Comparison of ENCODE assay signal across 30 cellular contexts in the genomic region with DNA sequence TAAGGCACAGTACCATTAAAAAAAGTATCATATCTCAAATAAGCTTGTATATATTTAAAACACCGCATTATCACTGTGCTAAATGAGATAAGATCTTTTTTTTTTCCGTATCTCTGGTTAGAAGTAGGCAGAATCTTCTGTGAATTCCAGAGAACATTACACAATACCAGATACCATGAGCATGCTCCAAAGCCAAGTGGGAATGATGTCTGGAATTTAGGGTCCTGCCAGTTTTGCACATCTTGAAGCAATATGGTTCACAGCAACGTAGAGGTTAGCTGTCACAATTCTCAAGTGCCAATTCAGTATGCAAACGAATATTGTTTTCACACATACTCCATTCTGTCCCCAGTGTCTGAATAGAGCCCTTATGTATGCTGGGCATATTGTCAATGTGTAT.
A peak's percentile ranks its signal among the peaks of the same experiment; 100 is the strongest.
DNase-seq lines count a peak whose midpoint lies in the region; ATAC-seq and TF ChIP-seq lines count a peak whose summit lies in the region.
"Had no signal": no experiment of that assay in that cellular context is flagged by ENCODE, and none has a peak within 500 bp of the region (broad histone marks: within the 10 kb centered on the region; RNA-seq: fewer than 3 reads in every experiment).

No MANE protein-coding gene starts in this region.

- no peak for TF ChIP-seq CTCF in cardiac fibroblast (IDR thresholded peaks at IDR 0.05; ENCODE audit: low read depth, low read length)

- H3K27ac Mint-ChIP-seq in effector memory CD8-positive, alpha-beta T cell: no peak overlapping the region
- H3K27ac Mint-ChIP-seq: activated CD4-positive, alpha-beta T cell treated with anti-CD3 and anti-CD28 coated beads, Interleukin-2, amount 10 ng/mL, durations not matched to agents 24 days and 14 days; activated CD8-positive, alpha-beta memory T cell treated with anti-CD3 and anti-CD28 coated beads, Interleukin-2, amount 10 ng/mL, durations not matched to agents 7 days and 5 days; H9; mesothelial cell of epicardium; naive B cell; stimulated activated naive CD8-positive, alpha-beta T cell treated with anti-CD3 and anti-CD28 coated beads, Interleukin-15, Interleukin-2, amounts not matched to agents 100 ng/mL and 50 ng/mL, for 24 hours had no signal

- H3K9me3 Mint-ChIP-seq in effector memory CD8-positive, alpha-beta T cell: peaks cover 0 to 2% of the 10 kb centered on the region in 2 donors
- H3K9me3 Mint-ChIP-seq: activated CD4-positive, alpha-beta T cell treated with anti-CD3 and anti-CD28 coated beads, Interleukin-2, amount 10 ng/mL, durations not matched to agents 24 days and 14 days; H9; stimulated activated naive CD8-positive, alpha-beta T cell treated with anti-CD3 and anti-CD28 coated beads, Interleukin-15, Interleukin-2, amounts not matched to agents 100 ng/mL and 50 ng/mL, for 24 hours had no signal

- no peaks in the 10 kb centered on the region for H3K27me3 Mint-ChIP-seq in effector memory CD8-positive, alpha-beta T cell
- H3K27me3 Mint-ChIP-seq: activated CD4-positive, alpha-beta T cell treated with anti-CD3 and anti-CD28 coated beads, Interleukin-2, amount 10 ng/mL, durations not matched to agents 24 days and 14 days; activated CD8-positive, alpha-beta memory T cell treated with anti-CD3 and anti-CD28 coated beads, Interleukin-2, amount 10 ng/mL, durations not matched to agents 7 days and 5 days; naive B cell; stimulated activated naive CD8-positive, alpha-beta T cell treated with anti-CD3 and anti-CD28 coated beads, Interleukin-15, Interleukin-2, amounts not matched to agents 100 ng/mL and 50 ng/mL, for 24 hours had no signal

- DNase-seq in AG08395 (ENCODE audit: low spot score): peak; percentile 61
- DNase-seq in GM04503 (ENCODE audit: low read depth): peak; percentile 66
- DNase-seq in cardiac fibroblast (ENCODE audit: low read depth in 2 of 2): peak; percentile 15 to 68
- peak; percentile 7 for DNase-seq in iris pigment epithelial cell (ENCODE audit: low read depth)
- no peak for DNase-seq in A172 (ENCODE audit: low spot score)
- DNase-seq in activated CD4-positive, alpha-beta T cell treated with anti-CD3 and anti-CD28 coated beads, Interleukin-2, amount 50 U/mL, for 48 hours: no peak
- DNase-seq in effector memory CD8-positive, alpha-beta T cell: no peak
- no peak for DNase-seq in GM19238 (ENCODE audit: insufficient read length, low spot score)
- DNase-seq: activated CD4-positive, alpha-beta T cell treated with anti-CD3 and anti-CD28 coated beads, Interleukin-2, amount 10 ng/mL, durations not matched to agents 24 days and 14 days; activated CD8-positive, alpha-beta memory T cell treated with anti-CD3 and anti-CD28 coated beads, Interleukin-2, amount 10 ng/mL, durations not matched to agents 7 days and 5 days; activated naive CD4-positive, alpha-beta T cell treated with Interleukin-2 at 50 U/mL for 16 hours; activated T-cell treated with anti-CD3 and anti-CD28 coated beads, Interleukin-2, amount 50 U/mL, for 48 hours; adrenal gland; brain microvascular endothelial cell; Calu3; H9; KBM-7; MG63; naive B cell; NCI-H1417; NCI-H2029 treated with DMSO at 0.1 percent for 48 hours; NCI-H2227 treated with DMSO at 0.1 percent for 48 hours; NCI-H69; SHP77; T1000; uterus had no signal

- H3K4me1 Mint-ChIP-seq in effector memory CD8-positive, alpha-beta T cell (ENCODE audit: low read depth in 2 of 2): peaks cover 0 to 3% of the 10 kb centered on the region in 2 donors
- H3K4me1 Mint-ChIP-seq: activated CD8-positive, alpha-beta memory T cell treated with anti-CD3 and anti-CD28 coated beads, Interleukin-2, amount 10 ng/mL, durations not matched to agents 7 days and 5 days; mesothelial cell of epicardium; naive B cell had no signal

- no peak for ATAC-seq in effector memory CD8-positive, alpha-beta T cell (replicated peaks)
- ATAC-seq: activated CD8-positive, alpha-beta memory T cell treated with anti-CD3 and anti-CD28 coated beads, Interleukin-2, amount 10 ng/mL, durations not matched to agents 7 days and 5 days; left lobe of liver had no signal

- H3K36me3 Mint-ChIP-seq in effector memory CD8-positive, alpha-beta T cell (ENCODE audit: insufficient read depth): no peaks in the 10 kb centered on the region
- H3K36me3 Mint-ChIP-seq: activated CD8-positive, alpha-beta memory T cell treated with anti-CD3 and anti-CD28 coated beads, Interleukin-2, amount 10 ng/mL, durations not matched to agents 7 days and 5 days; mesothelial cell of epicardium; naive B cell had no signal

- no peak overlapping the region for H3K4me3 Mint-ChIP-seq in effector memory CD8-positive, alpha-beta T cell
- H3K4me3 Mint-ChIP-seq: activated CD4-positive, alpha-beta T cell treated with anti-CD3 and anti-CD28 coated beads, Interleukin-2, amount 10 ng/mL, durations not matched to agents 24 days and 14 days; activated CD8-positive, alpha-beta memory T cell treated with anti-CD3 and anti-CD28 coated beads, Interleukin-2, amount 10 ng/mL, durations not matched to agents 7 days and 5 days; H9; mesothelial cell of epicardium; naive B cell; stimulated activated naive CD8-positive, alpha-beta T cell treated with anti-CD3 and anti-CD28 coated beads, Interleukin-15, Interleukin-2, amounts not matched to agents 100 ng/mL and 50 ng/mL, for 24 hours had no signal

- H3K4me3 ChIP-seq in cardiac fibroblast (replicated peaks in 1 of 2; ENCODE audit: low read depth in 2 of 2, low read length in 2 of 2): no peak overlapping the region
- H3K4me3 ChIP-seq: adrenal gland, MG63, prostate gland, uterus had no signal

Comparison
In these comparisons a context has a peak if more than half of its experiments do, and no peak if none do; other contexts are left out.
1. DNase-seq: peak in AG08395 (single experiment), GM04503 (single experiment), cardiac fibroblast (2 of 2) and iris pigment epithelial cell (single experiment); none in A172 (single experiment), activated CD4-positive, alpha-beta T cell treated with anti-CD3 and anti-CD28 coated beads, Interleukin-2, amount 50 U/mL, for 48 hours (0 of 2), effector memory CD8-positive, alpha-beta T cell (0 of 3) and GM19238 (single experiment).